ENCODE assay signal across 1 cellular context in the genomic region with DNA sequence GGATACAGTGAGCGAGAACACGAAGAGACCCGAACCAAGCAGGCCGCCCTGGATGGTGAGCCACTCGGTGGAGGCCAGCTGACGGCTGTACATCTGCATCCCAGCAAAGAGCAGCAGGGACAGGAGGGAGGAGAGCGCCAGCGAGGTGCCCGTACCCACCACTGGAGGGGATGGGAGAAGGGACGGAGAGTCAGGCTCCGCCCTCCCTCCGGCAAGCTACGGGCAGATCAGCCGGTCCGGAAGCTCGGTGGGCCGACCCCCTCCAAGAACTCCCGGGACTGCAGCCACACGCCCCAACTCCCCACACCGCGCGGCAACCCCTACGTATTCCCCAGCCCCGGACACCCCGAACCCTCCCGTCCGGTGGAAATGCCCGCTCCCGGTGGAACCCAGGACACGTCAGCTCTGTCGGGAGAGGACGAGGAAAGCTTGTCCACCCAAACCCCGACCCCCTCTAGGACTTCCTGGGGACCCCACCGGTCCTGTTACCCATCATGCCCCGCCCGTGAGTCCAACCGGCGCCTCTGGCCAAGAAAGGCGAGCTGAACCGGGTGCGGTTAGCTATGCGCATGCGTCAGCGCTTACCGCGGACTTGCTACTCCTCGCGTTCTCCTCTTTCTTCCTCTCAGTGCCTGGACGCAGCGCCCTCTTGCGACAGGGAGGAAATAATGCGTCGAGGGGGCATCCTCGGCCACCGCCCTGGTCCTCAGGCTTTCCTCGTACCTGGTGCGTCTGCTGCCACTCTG.
TF ChIP-seq lines count a peak whose summit lies in the region.

A gene (minus strand): TSS at position 573 of the 746 bp plus-strand sequence. CDS start 80 bp downstream, at position 493.

TF ChIP-seq in HepG2, 621 proteins besides CTCF, POLR2A, EP300 and RAD21 (continued from another document):
- TF ChIP-seq, protein P1, sequence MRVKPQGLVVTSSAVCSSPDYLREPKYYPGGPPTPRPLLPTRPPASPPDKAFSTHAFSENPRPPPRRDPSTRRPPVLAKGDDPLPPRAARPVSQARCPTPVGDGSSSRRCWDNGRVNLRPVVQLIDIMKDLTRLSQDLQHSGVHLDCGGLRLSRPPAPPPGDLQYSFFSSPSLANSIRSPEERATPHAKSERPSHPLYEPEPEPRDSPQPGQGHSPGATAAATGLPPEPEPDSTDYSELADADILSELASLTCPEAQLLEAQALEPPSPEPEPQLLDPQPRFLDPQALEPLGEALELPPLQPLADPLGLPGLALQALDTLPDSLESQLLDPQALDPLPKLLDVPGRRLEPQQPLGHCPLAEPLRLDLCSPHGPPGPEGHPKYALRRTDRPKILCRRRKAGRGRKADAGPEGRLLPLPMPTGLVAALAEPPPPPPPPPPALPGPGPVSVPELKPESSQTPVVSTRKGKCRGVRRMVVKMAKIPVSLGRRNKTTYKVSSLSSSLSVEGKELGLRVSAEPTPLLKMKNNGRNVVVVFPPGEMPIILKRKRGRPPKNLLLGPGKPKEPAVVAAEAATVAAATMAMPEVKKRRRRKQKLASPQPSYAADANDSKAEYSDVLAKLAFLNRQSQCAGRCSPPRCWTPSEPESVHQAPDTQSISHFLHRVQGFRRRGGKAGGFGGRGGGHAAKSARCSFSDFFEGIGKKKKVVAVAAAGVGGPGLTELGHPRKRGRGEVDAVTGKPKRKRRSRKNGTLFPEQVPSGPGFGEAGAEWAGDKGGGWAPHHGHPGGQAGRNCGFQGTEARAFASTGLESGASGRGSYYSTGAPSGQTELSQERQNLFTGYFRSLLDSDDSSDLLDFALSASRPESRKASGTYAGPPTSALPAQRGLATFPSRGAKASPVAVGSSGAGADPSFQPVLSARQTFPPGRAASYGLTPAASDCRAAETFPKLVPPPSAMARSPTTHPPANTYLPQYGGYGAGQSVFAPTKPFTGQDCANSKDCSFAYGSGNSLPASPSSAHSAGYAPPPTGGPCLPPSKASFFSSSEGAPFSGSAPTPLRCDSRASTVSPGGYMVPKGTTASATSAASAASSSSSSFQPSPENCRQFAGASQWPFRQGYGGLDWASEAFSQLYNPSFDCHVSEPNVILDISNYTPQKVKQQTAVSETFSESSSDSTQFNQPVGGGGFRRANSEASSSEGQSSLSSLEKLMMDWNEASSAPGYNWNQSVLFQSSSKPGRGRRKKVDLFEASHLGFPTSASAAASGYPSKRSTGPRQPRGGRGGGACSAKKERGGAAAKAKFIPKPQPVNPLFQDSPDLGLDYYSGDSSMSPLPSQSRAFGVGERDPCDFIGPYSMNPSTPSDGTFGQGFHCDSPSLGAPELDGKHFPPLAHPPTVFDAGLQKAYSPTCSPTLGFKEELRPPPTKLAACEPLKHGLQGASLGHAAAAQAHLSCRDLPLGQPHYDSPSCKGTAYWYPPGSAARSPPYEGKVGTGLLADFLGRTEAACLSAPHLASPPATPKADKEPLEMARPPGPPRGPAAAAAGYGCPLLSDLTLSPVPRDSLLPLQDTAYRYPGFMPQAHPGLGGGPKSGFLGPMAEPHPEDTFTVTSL (CRISPR knock-in tag; IDR thresholded peaks at IDR 0.05; ENCODE audit: borderline replicate concordance): no peak
- TF ChIP-seq MAFK (conservative IDR thresholded peaks at IDR 0.05 in 1 of 2, IDR thresholded peaks at IDR 0.05 in 1 of 2; ENCODE audit: low read length in 2 of 2): no peak
- peak; percentile 70; the same call in 1 of the 2 replicates for TF ChIP-seq HNRNPL (IDR thresholded peaks at IDR 0.05; ENCODE audit: low read depth, low read length)
- TF ChIP-seq ZC3H13 (CRISPR knock-in tag; IDR thresholded peaks at IDR 0.05): no peak
- peak; percentile 63; the same call in 1 of the 2 replicates for TF ChIP-seq ZBTB7B (CRISPR knock-in tag; IDR thresholded peaks at IDR 0.05)
- TF ChIP-seq TBX3 (IDR thresholded peaks at IDR 0.05; ENCODE audit: borderline replicate concordance): no peak
- TF ChIP-seq ZNF205 (CRISPR knock-in tag; IDR thresholded peaks at IDR 0.05): peak; percentile 91; the same call in 1 of the 2 replicates
- TF ChIP-seq, protein P2, sequence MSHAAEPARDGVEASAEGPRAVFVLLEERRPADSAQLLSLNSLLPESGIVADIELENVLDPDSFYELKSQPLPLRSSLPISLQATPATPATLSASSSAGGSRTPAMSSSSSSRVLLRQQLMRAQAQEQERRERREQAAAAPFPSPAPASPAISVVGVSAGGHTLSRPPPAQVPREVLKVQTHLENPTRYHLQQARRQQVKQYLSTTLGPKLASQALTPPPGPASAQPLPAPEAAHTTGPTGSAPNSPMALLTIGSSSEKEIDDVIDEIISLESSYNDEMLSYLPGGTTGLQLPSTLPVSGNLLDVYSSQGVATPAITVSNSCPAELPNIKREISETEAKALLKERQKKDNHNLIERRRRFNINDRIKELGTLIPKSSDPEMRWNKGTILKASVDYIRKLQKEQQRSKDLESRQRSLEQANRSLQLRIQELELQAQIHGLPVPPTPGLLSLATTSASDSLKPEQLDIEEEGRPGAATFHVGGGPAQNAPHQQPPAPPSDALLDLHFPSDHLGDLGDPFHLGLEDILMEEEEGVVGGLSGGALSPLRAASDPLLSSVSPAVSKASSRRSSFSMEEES (CRISPR knock-in tag; IDR thresholded peaks at IDR 0.05): no peak
- TF ChIP-seq ARNT (IDR thresholded peaks at IDR 0.05): no peak
- TF ChIP-seq, protein P3, sequence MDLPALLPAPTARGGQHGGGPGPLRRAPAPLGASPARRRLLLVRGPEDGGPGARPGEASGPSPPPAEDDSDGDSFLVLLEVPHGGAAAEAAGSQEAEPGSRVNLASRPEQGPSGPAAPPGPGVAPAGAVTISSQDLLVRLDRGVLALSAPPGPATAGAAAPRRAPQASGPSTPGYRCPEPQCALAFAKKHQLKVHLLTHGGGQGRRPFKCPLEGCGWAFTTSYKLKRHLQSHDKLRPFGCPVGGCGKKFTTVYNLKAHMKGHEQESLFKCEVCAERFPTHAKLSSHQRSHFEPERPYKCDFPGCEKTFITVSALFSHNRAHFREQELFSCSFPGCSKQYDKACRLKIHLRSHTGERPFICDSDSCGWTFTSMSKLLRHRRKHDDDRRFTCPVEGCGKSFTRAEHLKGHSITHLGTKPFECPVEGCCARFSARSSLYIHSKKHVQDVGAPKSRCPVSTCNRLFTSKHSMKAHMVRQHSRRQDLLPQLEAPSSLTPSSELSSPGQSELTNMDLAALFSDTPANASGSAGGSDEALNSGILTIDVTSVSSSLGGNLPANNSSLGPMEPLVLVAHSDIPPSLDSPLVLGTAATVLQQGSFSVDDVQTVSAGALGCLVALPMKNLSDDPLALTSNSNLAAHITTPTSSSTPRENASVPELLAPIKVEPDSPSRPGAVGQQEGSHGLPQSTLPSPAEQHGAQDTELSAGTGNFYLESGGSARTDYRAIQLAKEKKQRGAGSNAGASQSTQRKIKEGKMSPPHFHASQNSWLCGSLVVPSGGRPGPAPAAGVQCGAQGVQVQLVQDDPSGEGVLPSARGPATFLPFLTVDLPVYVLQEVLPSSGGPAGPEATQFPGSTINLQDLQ (CRISPR knock-in tag; IDR thresholded peaks at IDR 0.05): no peak
- 0 out of 2 replicates have a peak, but pooled peaks have one; percentile 21 for TF ChIP-seq JUND (CRISPR knock-in tag; IDR thresholded peaks at IDR 0.05)
- TF ChIP-seq MZF1 (CRISPR knock-in tag; IDR thresholded peaks at IDR 0.05; ENCODE audit: borderline replicate concordance): no peak
- TF ChIP-seq MEIS2 (CRISPR knock-in tag; IDR thresholded peaks at IDR 0.05): peak; percentile 73; the same call in 1 of the 2 replicates
- TF ChIP-seq THYN1 (CRISPR knock-in tag; IDR thresholded peaks at IDR 0.05; ENCODE audit: borderline replicate concordance, low read depth): no peak
- no peak for TF ChIP-seq ZSCAN22 (CRISPR knock-in tag; IDR thresholded peaks at IDR 0.05)
- no peak for TF ChIP-seq SUZ12 (IDR thresholded peaks at IDR 0.05; ENCODE audit: low read depth, low read length)
- no peak for TF ChIP-seq PHB2 (IDR thresholded peaks at IDR 0.05; ENCODE audit: partially characterized antibody)
- no peak for TF ChIP-seq RCOR2 (CRISPR knock-in tag; IDR thresholded peaks at IDR 0.05)
